ENCODE assay signal across 22 cellular contexts in the genomic region with DNA sequence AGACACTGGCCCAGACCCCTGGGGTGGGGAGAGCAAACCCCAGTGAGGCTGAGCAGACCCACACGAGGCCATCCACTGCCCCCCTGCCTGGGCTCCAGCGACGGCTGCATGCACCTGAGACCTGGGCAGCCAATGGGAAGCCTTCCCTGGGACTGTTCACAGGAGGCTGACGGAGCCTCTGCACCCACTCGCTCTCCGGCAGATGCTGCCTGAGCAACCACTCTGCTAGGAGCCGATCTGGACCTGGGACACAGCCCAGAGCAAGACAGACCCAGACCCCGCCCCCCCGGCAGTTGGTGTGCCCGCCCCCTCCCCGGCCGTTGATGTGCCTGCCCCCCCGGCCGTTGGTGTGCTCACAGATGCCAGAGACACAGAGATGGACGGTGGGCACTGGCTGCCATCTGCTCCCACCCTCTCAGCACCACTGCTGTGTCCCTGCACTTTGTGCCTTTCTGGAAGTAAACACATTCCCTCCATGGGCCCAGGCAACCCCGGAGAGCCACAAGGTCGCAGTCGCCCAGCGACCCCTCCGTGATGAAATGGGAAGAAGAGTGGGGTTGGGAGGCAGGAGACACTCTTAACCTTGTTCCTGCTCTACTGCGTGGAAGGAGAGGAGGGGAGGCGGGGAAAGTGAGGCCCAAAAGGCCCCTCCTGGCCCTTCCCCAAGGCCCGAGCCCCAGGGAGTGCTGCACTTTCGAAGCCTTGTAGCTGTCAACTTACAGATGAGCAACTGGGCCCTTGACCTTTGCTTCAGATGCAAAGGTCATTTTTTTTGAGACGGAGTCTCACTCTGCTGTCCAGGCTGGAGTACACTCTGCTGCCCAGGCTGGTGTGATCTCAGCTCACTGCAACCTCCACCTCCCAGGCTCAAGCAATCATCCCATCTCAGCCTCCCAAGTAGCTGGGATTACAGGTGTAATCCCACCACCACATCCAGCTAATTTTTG.
DNase-seq lines count a peak whose midpoint lies in the region; ATAC-seq, FAIRE-seq and TF ChIP-seq lines count a peak whose summit lies in the region.
"Had no signal": no experiment of that assay in that cellular context is flagged by ENCODE, and none has a peak within 500 bp of the region (broad histone marks: within the 10 kb centered on the region; RNA-seq: fewer than 3 reads in every experiment).

No MANE protein-coding gene starts in this region.

- peaks cover 21% of the 10 kb centered on the region for H3K4me1 Mint-ChIP-seq in stimulated activated effector memory CD8-positive, alpha-beta T cell treated with anti-CD3 and anti-CD28 coated beads, Interleukin-12 subunit alpha, Interleukin-12 subunit beta, amount 100 ng/mL, for 72 hours
- peaks cover 3% of the 10 kb centered on the region for H3K4me1 Mint-ChIP-seq in activated naive CD4-positive, alpha-beta T cell treated with anti-CD3 and anti-CD28 coated beads for 36 hours (ENCODE audit: low read depth)

- no peak for TF ChIP-seq EP300 in gastroesophageal sphincter (IDR thresholded peaks at IDR 0.05)

- DNase-seq in NCI-H1694 (lab: John Stamatoyannopoulos, UW) (peak; percentile 71), WERI-Rb-1 (peak; percentile 5), kidney (peak; percentile 53), iPS-NIHi7 (ENCODE audit: extremely low spot score) (no peak)
- DNase-seq in stimulated activated effector memory CD8-positive, alpha-beta T cell treated with anti-CD3 and anti-CD28 coated beads, Interleukin-12 subunit alpha, Interleukin-12 subunit beta, amount 100 ng/mL, for 72 hours (ENCODE audit: low spot score in 2 of 2), result no peak
- DNase-seq in activated naive CD4-positive, alpha-beta T cell treated with anti-CD3 and anti-CD28 coated beads for 36 hours, result no peak
- DNase-seq: activated CD4-positive, alpha-beta T cell treated with anti-CD3 and anti-CD28 coated beads, Interleukin-2, amount 10 ng/mL, durations not matched to agents 7 days and 5 days; activated CD8-positive, alpha-beta memory T cell treated with anti-CD3 and anti-CD28 coated beads, Interleukin-2, amount 10 ng/mL, durations not matched to agents 7 days and 5 days; CD4-positive, alpha-beta T cell; central memory CD4-positive, alpha-beta T cell; DMS153; NCI-H1417; NCI-H510A treated with DMSO at 0.1 percent for 48 hours; retina; stimulated activated CD4-positive, alpha-beta T cell treated with anti-CD3 and anti-CD28 coated beads, Interleukin-4, amount 100 ng/mL, for 1 hour; stimulated activated naive CD8-positive, alpha-beta T cell treated with anti-CD3 and anti-CD28 coated beads, Interleukin-15, amount 100 ng/mL, for 72 hours; T-helper 2 cell had no signal

- H3K27me3 ChIP-seq in WERI-Rb-1 (ENCODE audit: insufficient read depth, low read depth, severe bottlenecking), result no peaks in the 10 kb centered on the region
- H3K27me3 ChIP-seq in gastroesophageal sphincter, result no peaks in the 10 kb centered on the region
- H3K27me3 ChIP-seq: tibial nerve had no signal

- FAIRE-seq in kidney (lab: Jason Lieb, UNC), result no peak
- FAIRE-seq: K562 had no signal

- H3K9me3 ChIP-seq in WERI-Rb-1 (ENCODE audit: severe bottlenecking) (no peaks in the 10 kb centered on the region), kidney (ENCODE audit: control insufficient read depth in 1 of 2, low read length in 2 of 2) (no peaks in the 10 kb centered on the region), gastroesophageal sphincter (no peaks in the 10 kb centered on the region)
- H3K9me3 ChIP-seq: tibial nerve had no signal

- intact Hi-C loops in kidney (cut with DNase I), result no loop called here
- intact Hi-C loops in activated naive CD4-positive, alpha-beta T cell treated with anti-CD3 and anti-CD28 coated beads for 36 hours (cut with micrococcal nuclease), result no loop called here

- no peak for ATAC-seq in stimulated activated effector memory CD8-positive, alpha-beta T cell treated with anti-CD3 and anti-CD28 coated beads, Interleukin-12 subunit alpha, Interleukin-12 subunit beta, amount 100 ng/mL, for 72 hours
- ATAC-seq in gastroesophageal sphincter, result no peak
- ATAC-seq: activated CD8-positive, alpha-beta memory T cell treated with anti-CD3 and anti-CD28 coated beads, Interleukin-2, amount 10 ng/mL, durations not matched to agents 7 days and 5 days; activated naive CD4-positive, alpha-beta T cell treated with anti-CD3 and anti-CD28 coated beads, Interleukin-2, amount 50 U/mL, for 72 hours; K562; left lobe of liver; stimulated activated naive CD8-positive, alpha-beta T cell treated with anti-CD3 and anti-CD28 coated beads, Interleukin-15, amount 100 ng/mL, for 72 hours had no signal

- H3K4me3 Mint-ChIP-seq in stimulated activated effector memory CD8-positive, alpha-beta T cell treated with anti-CD3 and anti-CD28 coated beads, Interleukin-12 subunit alpha, Interleukin-12 subunit beta, amount 100 ng/mL, for 72 hours, result no peak overlapping the region
- H3K4me3 Mint-ChIP-seq in activated naive CD4-positive, alpha-beta T cell treated with anti-CD3 and anti-CD28 coated beads for 36 hours, result no peak overlapping the region
- H3K4me3 Mint-ChIP-seq: activated CD4-positive, alpha-beta T cell treated with anti-CD3 and anti-CD28 coated beads, Interleukin-2, amount 10 ng/mL, durations not matched to agents 7 days and 5 days; activated CD8-positive, alpha-beta memory T cell treated with anti-CD3 and anti-CD28 coated beads, Interleukin-2, amount 10 ng/mL, durations not matched to agents 7 days and 5 days; CD4-positive, alpha-beta T cell; stimulated activated naive CD8-positive, alpha-beta T cell treated with anti-CD3 and anti-CD28 coated beads, Interleukin-15, amount 100 ng/mL, for 72 hours had no signal

- peak overlapping the region; percentile 37 for H3K27ac Mint-ChIP-seq in stimulated activated effector memory CD8-positive, alpha-beta T cell treated with anti-CD3 and anti-CD28 coated beads, Interleukin-12 subunit alpha, Interleukin-12 subunit beta, amount 100 ng/mL, for 72 hours
- H3K27ac Mint-ChIP-seq in activated naive CD4-positive, alpha-beta T cell treated with anti-CD3 and anti-CD28 coated beads for 36 hours, result no peak overlapping the region
- H3K27ac Mint-ChIP-seq: activated CD4-positive, alpha-beta T cell treated with anti-CD3 and anti-CD28 coated beads, Interleukin-2, amount 10 ng/mL, durations not matched to agents 7 days and 5 days; activated CD8-positive, alpha-beta memory T cell treated with anti-CD3 and anti-CD28 coated beads, Interleukin-2, amount 10 ng/mL, durations not matched to agents 7 days and 5 days had no signal

- peaks cover 11% of the 10 kb centered on the region for H3K36me3 Mint-ChIP-seq in stimulated activated effector memory CD8-positive, alpha-beta T cell treated with anti-CD3 and anti-CD28 coated beads, Interleukin-12 subunit alpha, Interleukin-12 subunit beta, amount 100 ng/mL, for 72 hours
- H3K36me3 Mint-ChIP-seq in activated naive CD4-positive, alpha-beta T cell treated with anti-CD3 and anti-CD28 coated beads for 36 hours (ENCODE audit: low read depth), result no peaks in the 10 kb centered on the region
- H3K36me3 Mint-ChIP-seq: activated CD8-positive, alpha-beta memory T cell treated with anti-CD3 and anti-CD28 coated beads, Interleukin-2, amount 10 ng/mL, durations not matched to agents 7 days and 5 days; activated naive CD4-positive, alpha-beta T cell treated with anti-CD3 and anti-CD28 coated beads, Interleukin-2, amount 50 U/mL, for 72 hours had no signal

- no peaks in the 10 kb centered on the region for H3K9me3 Mint-ChIP-seq in stimulated activated effector memory CD8-positive, alpha-beta T cell treated with anti-CD3 and anti-CD28 coated beads, Interleukin-12 subunit alpha, Interleukin-12 subunit beta, amount 100 ng/mL, for 72 hours
- H3K9me3 Mint-ChIP-seq in activated naive CD4-positive, alpha-beta T cell treated with anti-CD3 and anti-CD28 coated beads for 36 hours, result no peaks in the 10 kb centered on the region
- H3K9me3 Mint-ChIP-seq: activated CD4-positive, alpha-beta T cell treated with anti-CD3 and anti-CD28 coated beads, Interleukin-2, amount 10 ng/mL, durations not matched to agents 7 days and 5 days; activated naive CD4-positive, alpha-beta T cell treated with anti-CD3 and anti-CD28 coated beads, Interleukin-2, amount 50 U/mL, for 72 hours; CD4-positive, alpha-beta T cell; stimulated activated naive CD8-positive, alpha-beta T cell treated with anti-CD3 and anti-CD28 coated beads, Interleukin-15, amount 100 ng/mL, for 72 hours had no signal

- H3K4me3 ChIP-seq in WERI-Rb-1 (ENCODE audit: low read depth, low read length) (no peak overlapping the region), kidney (ENCODE audit: low read length in 2 of 2) (no peak overlapping the region), gastroesophageal sphincter (no peak overlapping the region)
- H3K4me3 ChIP-seq: K562, tibial nerve had no signal

- no peaks in the 10 kb centered on the region for H3K27me3 Mint-ChIP-seq in activated naive CD4-positive, alpha-beta T cell treated with anti-CD3 and anti-CD28 coated beads for 36 hours (ENCODE audit: low read depth)
- H3K27me3 Mint-ChIP-seq: activated CD4-positive, alpha-beta T cell treated with anti-CD3 and anti-CD28 coated beads, Interleukin-2, amount 10 ng/mL, durations not matched to agents 7 days and 5 days; activated CD8-positive, alpha-beta memory T cell treated with anti-CD3 and anti-CD28 coated beads, Interleukin-2, amount 10 ng/mL, durations not matched to agents 7 days and 5 days; CD4-positive, alpha-beta T cell; stimulated activated naive CD8-positive, alpha-beta T cell treated with anti-CD3 and anti-CD28 coated beads, Interleukin-15, amount 100 ng/mL, for 72 hours had no signal

- WGBS in gastroesophageal sphincter (ENCODE audit: low coverage in 1 of 2), 2 donors, result 58% methylated on average over 6 of the region's 25 CpGs; no CpG with 5 or more reads in 1 of the 2 donors

- no peaks in the 10 kb centered on the region for H3K36me3 ChIP-seq in WERI-Rb-1
- no peaks in the 10 kb centered on the region for H3K36me3 ChIP-seq in kidney (ENCODE audit: control insufficient read depth in 1 of 2, insufficient read depth in 2 of 2, low read length in 2 of 2)
- H3K36me3 ChIP-seq in gastroesophageal sphincter, result no peaks in the 10 kb centered on the region

- H3K9ac ChIP-seq in kidney (ENCODE audit: low read length in 2 of 2), result no peak overlapping the region

- no peaks in the 10 kb centered on the region for H3K4me1 ChIP-seq in kidney (ENCODE audit: control insufficient read depth in 1 of 2, insufficient read depth in 1 of 2, low read depth in 1 of 2, low read length in 2 of 2)
- H3K4me1 ChIP-seq in gastroesophageal sphincter, result no peaks in the 10 kb centered on the region

- no peak for TF ChIP-seq POLR2A in gastroesophageal sphincter (IDR thresholded peaks at IDR 0.05)

- no peak overlapping the region for H3K27ac ChIP-seq in WERI-Rb-1
- H3K27ac ChIP-seq in kidney (ENCODE audit: low read depth in 2 of 2, low read length in 2 of 2), result no peak overlapping the region
- no peak overlapping the region for H3K27ac ChIP-seq in gastroesophageal sphincter
- H3K27ac ChIP-seq: tibial nerve had no signal

- CTCF ChIA-PET in activated naive CD4-positive, alpha-beta T cell treated with anti-CD3 and anti-CD28 coated beads for 36 hours (lab: Charles Lee), result no interaction called here

- TF ChIP-seq CTCF in WERI-Rb-1 (IDR thresholded peaks at IDR 0.05; ENCODE audit: low read depth, low read length), result no peak
- no peak for TF ChIP-seq CTCF in kidney (IDR thresholded peaks at IDR 0.05; ENCODE audit: borderline replicate concordance, extremely low read depth, insufficient read depth)
- TF ChIP-seq CTCF in gastroesophageal sphincter (IDR thresholded peaks at IDR 0.05), result no peak

Comparison
In these comparisons a context has a peak if more than half of its experiments do, and no peak if none do; other contexts are left out.
1. DNase-seq: peak in NCI-H1694 (single experiment), WERI-Rb-1 (single experiment) and kidney (single experiment); none in stimulated activated effector memory CD8-positive, alpha-beta T cell treated with anti-CD3 and anti-CD28 coated beads, Interleukin-12 subunit alpha, Interleukin-12 subunit beta, amount 100 ng/mL, for 72 hours (0 of 2), activated naive CD4-positive, alpha-beta T cell treated with anti-CD3 and anti-CD28 coated beads for 36 hours (single experiment) and iPS-NIHi7 (single experiment).